ENCODE assay signal across 12 cellular contexts in the genomic region with DNA sequence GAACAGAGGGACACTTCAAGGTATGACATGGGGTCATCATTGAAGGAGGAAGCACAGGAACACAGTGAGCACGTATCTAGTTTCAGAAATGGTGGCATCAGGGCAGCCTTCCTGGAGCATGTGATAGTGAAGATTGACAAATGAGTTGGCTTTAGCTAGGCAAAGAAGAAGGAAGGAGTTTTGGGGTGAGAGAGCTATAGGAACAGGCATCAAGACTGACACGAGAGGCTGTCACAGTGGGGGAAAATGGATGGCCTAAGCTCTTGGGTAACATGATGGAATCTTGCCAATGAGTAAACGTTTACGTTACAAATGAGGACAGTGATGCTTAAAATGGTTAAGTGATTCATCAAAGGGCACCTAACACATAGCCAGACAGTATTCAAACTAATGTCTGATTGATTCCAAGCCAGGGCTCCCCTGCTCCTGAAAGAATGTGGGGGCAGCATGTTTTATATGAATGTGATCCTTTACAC. TPM values are rescaled to one million over a fixed set of nuclear protein-coding genes. Genes with fewer than 3 reads are reported as not detected.
DNase-seq lines count a peak whose midpoint lies in the region; ATAC-seq and TF ChIP-seq lines count a peak whose summit lies in the region.
"Had no signal": no experiment of that assay in that cellular context is flagged by ENCODE, and none has a peak within 500 bp of the region (broad histone marks: within the 10 kb centered on the region; RNA-seq: fewer than 3 reads in every experiment).

No MANE protein-coding gene starts in this region.

- H3K27me3 Mint-ChIP-seq in immature natural killer cell (ENCODE audit: low read depth in 3 of 3): peaks cover 0 to 5% (median 3%) of the 10 kb centered on the region in 3 donors

- H3K36me3 Mint-ChIP-seq in immature natural killer cell: peaks cover 0 to 8% (median 7%) of the 10 kb centered on the region in 3 donors

- H3K4me3 ChIP-seq in AG09309 (ENCODE audit: control insufficient read depth, low read depth, low read length): no peak overlapping the region

- H3K4me1 Mint-ChIP-seq in immature natural killer cell: peaks cover 58% of the 10 kb centered on the region in 2 donors

- TF ChIP-seq CTCF in AG09309 (IDR thresholded peaks at IDR 0.05; ENCODE audit: control insufficient read depth, insufficient read depth, low read depth, low read length, missing control alignments): no peak

- H3K27ac Mint-ChIP-seq in immature natural killer cell: peak overlapping the region; percentile 47 to 93 (median 86)

- H3K4me3 Mint-ChIP-seq in immature natural killer cell: peak overlapping the region in 2 of 5 donors; percentile 76 to 78

- in situ Hi-C loops in ACHN (cut with HindIII; ENCODE audit: low pct_ligation_motif_present, low pct_unique_long_range_greater_than_20kb, low sequenced_read_pairs): no loop called here

- DNase-seq in AG09309 (ENCODE audit: low read depth) (peak; percentile 82), HK-2 (ENCODE audit: unreplicated experiment) (peak; percentile 31), immature natural killer cell (no peak), mesenteric fat pad (ENCODE audit: low spot score) (no peak), HuH-7 (ENCODE audit: low spot score) (no peak), ACHN (no peak)
- DNase-seq in activated T-cell treated with anti-CD3 and anti-CD28 coated beads, Interleukin-2, amount 50 U/mL, for 48 hours: peak; percentile 43 to 50
- DNase-seq: H7; hippocampal formation; NCI-H1092 treated with DMSO at 0.1 percent for 48 hours; stimulated activated CD4-positive, alpha-beta T cell treated with anti-CD3 and anti-CD28 coated beads, Interleukin-15, amount 100 ng/mL, for 24 hours had no signal

- no peak for ATAC-seq in HG03039 (IDR thresholded peaks at IDR 0.05; ENCODE audit: unreplicated experiment)

- peaks cover 0 to under 1% (median 0%) of the 10 kb centered on the region in 6 donors for H3K9me3 Mint-ChIP-seq in immature natural killer cell

RNA-seq across cellular contexts. Expression of a gene that starts 23.1 kb away (rescaled TPM):
- polyA plus RNA-seq in immature natural killer cell: 10 to 100 TPM in 2 of 3 donors, 1 to 10 TPM in 1; 9.3 to 16.5 (median 13.5) TPM
- 1.8 TPM for total RNA-seq in mesenteric fat pad
- total RNA-seq: H7 had no signal

RNA-seq across cellular contexts. Expression of a gene that starts 52.2 kb away (rescaled TPM):
- polyA plus RNA-seq in immature natural killer cell: 1 to 10 TPM; 1.2 to 2.8 (median 1.5) TPM
- total RNA-seq in mesenteric fat pad: 1.4 TPM
- total RNA-seq: H7 had no signal

Comparison
In these comparisons a context has a peak if more than half of its experiments do, and no peak if none do; other contexts are left out.
1. DNase-seq: peak in AG09309 (single experiment), HK-2 (single experiment) and activated T-cell treated with anti-CD3 and anti-CD28 coated beads, Interleukin-2, amount 50 U/mL, for 48 hours (2 of 2); none in immature natural killer cell (0 of 3), mesenteric fat pad (single experiment), HuH-7 (single experiment) and ACHN (single experiment).